14 cellular contexts compared by ENCODE assay signal in genomic region chr4:106803107-106803506, GRCh38.
"Had no signal": no experiment of that assay in that cellular context is flagged by ENCODE, and none has a peak within 500 bp of the region (broad histone marks: within the 10 kb centered on the region; RNA-seq: fewer than 3 reads in every experiment).

No MANE protein-coding gene starts in this region.

- H3K4me3 ChIP-seq: colonic mucosa, left lung, skin epidermis, thoracic aorta had no signal

- ATAC-seq: activated CD8-positive, alpha-beta T cell treated with anti-CD3 and anti-CD28 coated beads for 36 hours; activated naive CD8-positive, alpha-beta T cell treated with anti-CD3 and anti-CD28 coated beads, Interleukin-2, amount 50 U/mL, for 24 hours; effector memory CD8-positive, alpha-beta T cell; foreskin keratinocyte; left lung; stimulated activated naive CD8-positive, alpha-beta T cell treated with anti-CD3 and anti-CD28 coated beads, Interleukin-15, amount 100 ng/mL, for 72 hours had no signal

- DNase-seq: activated CD4-positive, alpha-beta T cell treated with anti-CD3 and anti-CD28 coated beads for 4 hours; activated CD8-positive, alpha-beta memory T cell treated with anti-CD3 and anti-CD28 coated beads, Interleukin-2, amount 50 U/mL, for 48 hours; activated CD8-positive, alpha-beta T cell treated with anti-CD3 and anti-CD28 coated beads for 36 hours; activated naive CD4-positive, alpha-beta T cell; activated naive CD8-positive, alpha-beta T cell treated with anti-CD3 and anti-CD28 coated beads, Interleukin-2, amount 50 U/mL, for 24 hours; colonic mucosa; effector memory CD8-positive, alpha-beta T cell; foreskin keratinocyte; left lung; nephron progenitor cell; stimulated activated CD4-positive, alpha-beta T cell treated with anti-CD3 and anti-CD28 coated beads, Interleukin-4, amount 100 ng/mL, for 4 hours; stimulated activated naive CD8-positive, alpha-beta T cell treated with anti-CD3 and anti-CD28 coated beads, Interleukin-15, amount 100 ng/mL, for 72 hours had no signal
